Comparison of ENCODE assay signal across 8 cellular contexts in the genomic region with DNA sequence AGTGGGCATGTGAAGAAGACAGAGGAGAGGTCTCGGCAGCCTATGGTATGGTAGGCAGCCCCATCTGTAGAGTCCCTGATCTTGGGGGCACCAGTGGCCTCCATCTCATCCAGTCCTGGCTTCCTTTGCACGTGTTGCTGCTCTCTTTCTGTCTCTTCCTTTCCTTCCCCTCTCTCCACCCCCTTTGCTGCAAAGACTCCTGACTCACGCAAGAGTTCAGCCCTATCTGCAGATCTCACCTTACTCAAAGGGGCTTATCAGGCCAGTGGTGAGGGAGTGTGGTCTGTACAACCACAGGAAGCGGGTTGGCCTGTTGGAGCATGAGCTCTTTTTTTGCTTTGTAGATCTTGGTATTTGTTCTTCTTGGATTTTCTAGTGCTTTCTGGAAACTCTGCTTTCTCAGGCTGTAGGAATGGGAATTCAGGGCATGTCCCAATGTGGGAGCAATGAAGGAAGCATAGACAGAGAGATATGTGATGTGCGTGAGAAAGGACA. TPM values are rescaled to one million over a fixed set of nuclear protein-coding genes. Genes with fewer than 3 reads are reported as not detected.
DNase-seq lines count a peak whose midpoint lies in the region; ATAC-seq and TF ChIP-seq lines count a peak whose summit lies in the region.

No MANE protein-coding gene starts in this region.

- H3K36me3 ChIP-seq in BLaER1 treated with 17β-estradiol and CSF1 and Interleukin-3, amounts not matched to agents 10 nM and 100 nM, result no peaks in the 10 kb centered on the region

- H3K23me2 ChIP-seq in H9 (ENCODE audit: insufficient read length, low read depth, low read length, poor library complexity, severe bottlenecking), result no peaks in the 10 kb centered on the region

- H4K5ac ChIP-seq in H9 (ENCODE audit: insufficient read length, low read depth, low read length), result peak overlapping the region; percentile 20

- no peak overlapping the region for H4K8ac ChIP-seq in H9 (replicated peaks; ENCODE audit: insufficient read length, low read depth, low read length)

- H3K9me3 Mint-ChIP-seq in H9 (no peaks in the 10 kb centered on the region), mesothelial cell of epicardium (no peaks in the 10 kb centered on the region)

- no peaks in the 10 kb centered on the region for H3K9me3 ChIP-seq in BLaER1 treated with 17β-estradiol and CSF1 and Interleukin-3, amounts not matched to agents 10 nM and 100 nM (replicated peaks in 1 of 11)
- no peaks in the 10 kb centered on the region for H3K9me3 ChIP-seq in H9 (ENCODE audit: control insufficient read depth, low read depth, low read length)
- no peaks in the 10 kb centered on the region for H3K9me3 ChIP-seq in T-helper 17 cell (ENCODE audit: control insufficient read depth, low read length, poor library complexity, severe bottlenecking)

- H3K79me2 ChIP-seq in H9 (ENCODE audit: insufficient read depth, low read length), result no peaks in the 10 kb centered on the region

- H3K79me1 ChIP-seq in H9 (ENCODE audit: insufficient read depth, low read depth, low read length, poor library complexity, severe bottlenecking), result no peaks in the 10 kb centered on the region

- H3K4me3 Mint-ChIP-seq in H9 (no peak overlapping the region), T-helper 17 cell (peak overlapping the region; percentile 55), mesothelial cell of epicardium (no peak overlapping the region)

- H4K91ac ChIP-seq in H9 (ENCODE audit: insufficient read length, low read depth, low read length), result no peak overlapping the region

- H3K4me1 ChIP-seq in BLaER1 treated with 17β-estradiol and CSF1 and Interleukin-3, amounts not matched to agents 10 nM and 100 nM, result peaks cover 49 to 98% (median 63%) of the 10 kb centered on the region in 10 experiments
- no peaks in the 10 kb centered on the region for H3K4me1 ChIP-seq in H9 (ENCODE audit: insufficient read depth, low read length)

- no peak overlapping the region for H2AK5ac ChIP-seq in H9 (ENCODE audit: insufficient read length, low read length)

- DNase-seq in H9, result no peak
- no peak for DNase-seq in T-helper 17 cell
- DNase-seq in fibroblast of villous mesenchyme (ENCODE audit: low read depth), result peak; percentile 91
- no peak for DNase-seq in NCI-H2171 treated with DMSO at 0.1 percent for 48 hours (lab: John Stamatoyannopoulos, UW)
- no peak for DNase-seq in mesothelial cell of epicardium (ENCODE audit: low spot score in 2 of 2, unreplicated experiment in 2 of 2)

- H3K36me3 Mint-ChIP-seq in H9 (ENCODE audit: insufficient read depth in 1 of 3, low read depth in 3 of 3) (no peaks in the 10 kb centered on the region), T-helper 17 cell (ENCODE audit: low read depth) (peaks cover 4% of the 10 kb centered on the region), mesothelial cell of epicardium (no peaks in the 10 kb centered on the region)

- no peak overlapping the region for H3K14ac ChIP-seq in H9 (ENCODE audit: insufficient read depth, low read length)

- ATAC-seq in T-helper 17 cell (peak; percentile 94), GM18867 (IDR thresholded peaks at IDR 0.05; ENCODE audit: unreplicated experiment) (no peak), GM21528 (IDR thresholded peaks at IDR 0.05; ENCODE audit: low FRiP score, unreplicated experiment) (no peak)

- H3K27me3 Mint-ChIP-seq in H9 (ENCODE audit: low read depth) (peaks cover 12% of the 10 kb centered on the region), T-helper 17 cell (peaks cover 9% of the 10 kb centered on the region), mesothelial cell of epicardium (ENCODE audit: low read depth) (peaks cover 7% of the 10 kb centered on the region)

- TF ChIP-seq CTCF in H9 (conservative IDR thresholded peaks at IDR 0.05), result no peak
- no peak for TF ChIP-seq CTCF in fibroblast of villous mesenchyme (IDR thresholded peaks at IDR 0.05; ENCODE audit: insufficient read depth, low read depth, low read length)
- no peak for TF ChIP-seq CTCF in mesothelial cell of epicardium (IDR thresholded peaks at IDR 0.05; ENCODE audit: unreplicated experiment)

- H3K4me1 Mint-ChIP-seq in H9 (no peaks in the 10 kb centered on the region), T-helper 17 cell (peaks cover 26% of the 10 kb centered on the region), mesothelial cell of epicardium (peaks cover 4% of the 10 kb centered on the region)

- no peak overlapping the region for H2BK20ac ChIP-seq in H9 (ENCODE audit: low read depth, low read length, poor library complexity, severe bottlenecking)

- peak overlapping the region; percentile 37 for H3K18ac ChIP-seq in H9 (ENCODE audit: insufficient read length, low read depth, low read length)

- no peaks in the 10 kb centered on the region for H4K20me1 ChIP-seq in BLaER1 treated with 17β-estradiol and CSF1 and Interleukin-3, amounts not matched to agents 10 nM and 100 nM
- H4K20me1 ChIP-seq in H9 (ENCODE audit: control insufficient read depth, insufficient read depth, insufficient read length), result no peaks in the 10 kb centered on the region

- no peak overlapping the region for H3K56ac ChIP-seq in H9 (ENCODE audit: insufficient read length, low read depth, low read length)

- H2AFZ ChIP-seq in H9 (ENCODE audit: low read length), result no peak overlapping the region

- H3K4me3 ChIP-seq in BLaER1 treated with 17β-estradiol and CSF1 and Interleukin-3, amounts not matched to agents 10 nM and 100 nM, result peak overlapping the region in 1 of 10 experiments; percentile 20; a peak in 1 of 20 replicates
- H3K4me3 ChIP-seq in fibroblast of villous mesenchyme (ENCODE audit: low read depth, low read length), result no peak overlapping the region

- WGBS in H9 (ENCODE audit: extremely low coverage, insufficient read length, low lambda C conversion rate), result no CpG with 5 or more reads among the region's 5 CpGs

- no peak overlapping the region for H2BK120ac ChIP-seq in H9 (ENCODE audit: low read depth, low read length, poor library complexity, severe bottlenecking)

- no peak overlapping the region for H3T11ph ChIP-seq in H9 (ENCODE audit: low read length)

- H2BK12ac ChIP-seq in H9 (ENCODE audit: insufficient read length, low read depth, low read length), result no peak overlapping the region

- no peak overlapping the region for H3K4ac ChIP-seq in H9 (ENCODE audit: low read depth, low read length)

- peak overlapping the region in 10 of 11 experiments; percentile 13 to 94 (median 66); a peak in 18 of 22 replicates for H3K27ac ChIP-seq in BLaER1 treated with 17β-estradiol and CSF1 and Interleukin-3, amounts not matched to agents 10 nM and 100 nM
- no peak overlapping the region for H3K27ac ChIP-seq in H9 (ENCODE audit: insufficient read length, low read depth, low read length)

- no peak overlapping the region for H3K23ac ChIP-seq in H9 (ENCODE audit: insufficient read length, low read depth, low read length)

- H3K9ac ChIP-seq in BLaER1 treated with 17β-estradiol and CSF1 and Interleukin-3, amounts not matched to agents 10 nM and 100 nM, result peak overlapping the region in 3 of 11 experiments; percentile 9 to 33 (median 21); a peak in 3 of 22 replicates
- no peak overlapping the region for H3K9ac ChIP-seq in H9 (ENCODE audit: extremely low read depth, insufficient read length, low read length)

- H3K4me2 ChIP-seq in BLaER1 treated with 17β-estradiol and CSF1 and Interleukin-3, amounts not matched to agents 10 nM and 100 nM, result peak overlapping the region; percentile 74 to 93 (median 80)
- no peak overlapping the region for H3K4me2 ChIP-seq in H9 (ENCODE audit: insufficient read depth, insufficient read length, low read length)

- H3K27ac Mint-ChIP-seq in H9, result no peak overlapping the region
- peak overlapping the region; percentile 12 for H3K27ac Mint-ChIP-seq in T-helper 17 cell
- H3K27ac Mint-ChIP-seq in mesothelial cell of epicardium, result no peak overlapping the region

- no peak overlapping the region for H2BK15ac ChIP-seq in H9 (ENCODE audit: low read depth, low read length)

- no peaks in the 10 kb centered on the region for H3K27me3 ChIP-seq in BLaER1 treated with 17β-estradiol and CSF1 and Interleukin-3, amounts not matched to agents 10 nM and 100 nM
- H3K27me3 ChIP-seq in H9 (ENCODE audit: insufficient read depth, low read length), result no peaks in the 10 kb centered on the region

- no peak overlapping the region for H2BK5ac ChIP-seq in H9 (ENCODE audit: insufficient read length, low read length)

RNA-seq across cellular contexts. Expression of a gene that starts 14.6 kb away (rescaled TPM):
- total RNA-seq in H9 (2021) (not detected in 2 replicates), T-helper 17 cell (not detected), fibroblast of villous mesenchyme (not detected in 2 replicates), mesothelial cell of epicardium (not detected in 3 replicates)

RNA-seq across cellular contexts. Expression of a gene that starts 58.2 kb away (rescaled TPM):
- total RNA-seq in H9 (2021), result 18.8 and 23.3 TPM in 2 replicates
- total RNA-seq in T-helper 17 cell, result under 1 TPM; 0.37 to 0.97 TPM
- total RNA-seq in fibroblast of villous mesenchyme, result 6.8 and 10.4 TPM in 2 replicates
- total RNA-seq in mesothelial cell of epicardium, result 8.4 to 8.9 TPM (median 8.6 TPM) in 3 replicates
